In the genomic region with DNA sequence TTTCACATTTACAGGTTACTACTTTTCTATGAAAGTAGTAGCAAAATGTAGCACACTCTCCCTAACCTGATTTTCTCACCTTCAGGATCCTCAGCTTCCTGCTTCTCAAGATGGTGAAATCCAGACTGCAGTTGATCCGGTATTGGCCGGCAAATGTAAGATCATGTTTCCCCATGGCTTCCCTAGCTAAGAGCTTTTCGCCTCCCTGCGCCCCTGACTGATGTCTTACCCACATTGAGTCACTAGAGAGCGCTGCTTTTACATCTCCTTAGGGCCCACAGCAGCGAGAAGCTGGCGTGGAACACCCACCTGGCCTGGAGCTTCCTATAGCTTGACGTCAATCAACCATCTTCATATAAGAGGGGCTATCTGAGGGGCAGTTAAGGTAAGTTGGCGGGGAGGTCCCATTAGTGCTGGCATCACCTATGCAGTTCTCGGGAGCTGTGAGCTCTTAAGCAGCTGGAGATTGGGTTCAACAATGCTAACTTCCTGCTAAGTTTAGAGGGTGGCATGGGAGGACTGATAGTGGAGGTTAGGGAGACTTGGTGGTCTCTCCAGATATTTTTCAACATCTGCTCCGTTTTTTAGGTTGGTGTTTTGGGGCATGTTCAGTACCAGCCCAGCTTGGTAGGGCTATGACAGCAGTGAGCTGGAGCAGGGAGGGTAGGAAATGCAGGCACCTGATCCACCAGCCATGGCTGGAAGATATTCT, we compare ENCODE assay signal across 1 cellular context.
TF ChIP-seq lines count a peak whose summit lies in the region.

No MANE protein-coding gene starts in this region.

TF ChIP-seq in IMR-90, 13 proteins besides CTCF, POLR2A, EP300 and RAD21:
- TF ChIP-seq CEBPB (IDR thresholded peaks at IDR 0.05; ENCODE audit: low read depth, low read length) (no peak), NFE2L2 (IDR thresholded peaks at IDR 0.05; ENCODE audit: low read depth, low read length) (no peak), BHLHE40 (IDR thresholded peaks at IDR 0.05; ENCODE audit: low read depth, low read length) (no peak), RCOR1 (IDR thresholded peaks at IDR 0.05; ENCODE audit: insufficient replicate concordance, low read length) (no peak), MAZ (IDR thresholded peaks at IDR 0.05; ENCODE audit: borderline replicate concordance, low read depth, low read length) (no peak), SMC3 (IDR thresholded peaks at IDR 0.05; ENCODE audit: low read depth, low read length) (no peak), MAFK (IDR thresholded peaks at IDR 0.05; ENCODE audit: low read depth, low read length) (no peak), FOS (IDR thresholded peaks at IDR 0.05; ENCODE audit: low read depth, low read length) (no peak), RFX5 (IDR thresholded peaks at IDR 0.05; ENCODE audit: low read depth, low read length) (no peak), CHD1 (IDR thresholded peaks at IDR 0.05; ENCODE audit: low read depth, low read length) (no peak), MXI1 (IDR thresholded peaks at IDR 0.05; ENCODE audit: borderline replicate concordance, low read depth, low read length) (no peak)
- TF ChIP-seq, protein P1, sequence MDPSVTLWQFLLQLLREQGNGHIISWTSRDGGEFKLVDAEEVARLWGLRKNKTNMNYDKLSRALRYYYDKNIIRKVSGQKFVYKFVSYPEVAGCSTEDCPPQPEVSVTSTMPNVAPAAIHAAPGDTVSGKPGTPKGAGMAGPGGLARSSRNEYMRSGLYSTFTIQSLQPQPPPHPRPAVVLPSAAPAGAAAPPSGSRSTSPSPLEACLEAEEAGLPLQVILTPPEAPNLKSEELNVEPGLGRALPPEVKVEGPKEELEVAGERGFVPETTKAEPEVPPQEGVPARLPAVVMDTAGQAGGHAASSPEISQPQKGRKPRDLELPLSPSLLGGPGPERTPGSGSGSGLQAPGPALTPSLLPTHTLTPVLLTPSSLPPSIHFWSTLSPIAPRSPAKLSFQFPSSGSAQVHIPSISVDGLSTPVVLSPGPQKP (IDR thresholded peaks at IDR 0.05; ENCODE audit: borderline replicate concordance, low read depth, low read length), result no peak
- TF ChIP-seq, protein P2, sequence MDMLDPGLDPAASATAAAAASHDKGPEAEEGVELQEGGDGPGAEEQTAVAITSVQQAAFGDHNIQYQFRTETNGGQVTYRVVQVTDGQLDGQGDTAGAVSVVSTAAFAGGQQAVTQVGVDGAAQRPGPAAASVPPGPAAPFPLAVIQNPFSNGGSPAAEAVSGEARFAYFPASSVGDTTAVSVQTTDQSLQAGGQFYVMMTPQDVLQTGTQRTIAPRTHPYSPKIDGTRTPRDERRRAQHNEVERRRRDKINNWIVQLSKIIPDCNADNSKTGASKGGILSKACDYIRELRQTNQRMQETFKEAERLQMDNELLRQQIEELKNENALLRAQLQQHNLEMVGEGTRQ (IDR thresholded peaks at IDR 0.05; ENCODE audit: low read depth, low read length), result no peak
